Comparison of ENCODE assay signal across 23 cellular contexts in genomic region chr11:69958308-69958707, GRCh38.
DNase-seq lines count a peak whose midpoint lies in the region; ATAC-seq and TF ChIP-seq lines count a peak whose summit lies in the region.
"Had no signal": no experiment of that assay in that cellular context is flagged by ENCODE, and none has a peak within 500 bp of the region (broad histone marks: within the 10 kb centered on the region; RNA-seq: fewer than 3 reads in every experiment).

No MANE protein-coding gene starts in this region.

- H2AFZ ChIP-seq in mesenchymal stem cell (ENCODE audit: low read depth, low read length): no peak overlapping the region

- H2BK12ac ChIP-seq in mesenchymal stem cell (ENCODE audit: low read length in 2 of 2): no peak overlapping the region

- no peak overlapping the region for H4K91ac ChIP-seq in mesenchymal stem cell (ENCODE audit: low read length)

- WGBS in mesenchymal stem cell: 75% methylated on average over 2 of the region's 2 CpGs

- no peak overlapping the region for H3K27ac Mint-ChIP-seq in HFFc6
- H3K27ac Mint-ChIP-seq in activated T-helper 2 cell treated with anti-CD3 and anti-CD28 coated beads, Interferon-gamma antibody, Interleukin-2, Interleukin-4, amounts not matched to agents 10 μg/mL and 5 μg/mL and 100 μg/mL, durations not matched to agents 14 hours and 24 hours and 36 hours: no peak overlapping the region
- H3K27ac Mint-ChIP-seq: activated B cell treated with CpG ODN at 0.5 μM for 24 hours; activated CD8-positive, alpha-beta T cell treated with anti-CD3 and anti-CD28 coated beads for 36 hours; activated naive CD4-positive, alpha-beta T cell treated with anti-CD3 and anti-CD28 coated beads, Interleukin-2, amount 10 ng/mL, durations not matched to agents 7 days and 5 days; T-helper 2 cell treated with Interferon-gamma antibody and Interleukin-4, amounts not matched to agents 5 μg/mL and 100 μg/mL, for 36 hours had no signal

- H3K27me3 ChIP-seq in mesenchymal stem cell (ENCODE audit: control insufficient read depth in 1 of 2, insufficient read depth in 1 of 2, low read length in 2 of 2): peaks cover 27 to 30% of the 10 kb centered on the region in 2 experiments
- H3K27me3 ChIP-seq: body of pancreas, colonic mucosa, foreskin keratinocyte had no signal

- peaks cover 9% of the 10 kb centered on the region for H3K9me3 ChIP-seq in mesenchymal stem cell (ENCODE audit: control insufficient read depth, low read length)
- H3K9me3 ChIP-seq: body of pancreas, colonic mucosa had no signal

- H3K36me3 ChIP-seq in mesenchymal stem cell (ENCODE audit: control insufficient read depth in 1 of 2, insufficient read depth in 2 of 2, low read depth in 1 of 2, low read length in 2 of 2): no peaks in the 10 kb centered on the region
- H3K36me3 ChIP-seq: colonic mucosa had no signal

- no peak overlapping the region for H2BK120ac ChIP-seq in mesenchymal stem cell (ENCODE audit: low read depth, low read length)

- no peak overlapping the region for H2BK15ac ChIP-seq in mesenchymal stem cell (ENCODE audit: low read depth, poor library complexity, severe bottlenecking)

- H3K4me2 ChIP-seq in mesenchymal stem cell (ENCODE audit: low read length, poor library complexity, severe bottlenecking): no peak overlapping the region

- no peak overlapping the region for H3K4me3 ChIP-seq in AG09309 (ENCODE audit: control insufficient read depth, low read depth, low read length)
- H3K4me3 ChIP-seq in mesenchymal stem cell (ENCODE audit: insufficient read depth in 1 of 2, low read depth in 1 of 2, low read length in 2 of 2): no peak overlapping the region
- H3K4me3 ChIP-seq: body of pancreas, colonic mucosa had no signal

- H3K27ac ChIP-seq in mesenchymal stem cell (ENCODE audit: low read length, poor library complexity, severe bottlenecking): no peak overlapping the region
- H3K27ac ChIP-seq: body of pancreas, colonic mucosa, foreskin keratinocyte had no signal

- no peak overlapping the region for H4K8ac ChIP-seq in mesenchymal stem cell (ENCODE audit: low read length)

- no peak overlapping the region for H2BK5ac ChIP-seq in mesenchymal stem cell (ENCODE audit: low read depth, low read length, poor library complexity, severe bottlenecking)

- H3K4me1 Mint-ChIP-seq in HFFc6 (ENCODE audit: low read depth): peaks cover 17% of the 10 kb centered on the region; the same call in 1 of the 2 replicates
- H3K4me1 Mint-ChIP-seq in activated T-helper 2 cell treated with anti-CD3 and anti-CD28 coated beads, Interferon-gamma antibody, Interleukin-2, Interleukin-4, amounts not matched to agents 10 μg/mL and 5 μg/mL and 100 μg/mL, durations not matched to agents 14 hours and 24 hours and 36 hours (ENCODE audit: low read depth): no peaks in the 10 kb centered on the region
- H3K4me1 Mint-ChIP-seq: activated B cell treated with CpG ODN at 0.5 μM for 24 hours; activated naive CD4-positive, alpha-beta T cell treated with anti-CD3 and anti-CD28 coated beads, Interleukin-2, amount 10 ng/mL, durations not matched to agents 7 days and 5 days had no signal

- ATAC-seq in HG02571 (IDR thresholded peaks at IDR 0.05; ENCODE audit: unreplicated experiment) (no peak), HG03175 (IDR thresholded peaks at IDR 0.05; ENCODE audit: unreplicated experiment) (no peak)
- ATAC-seq: activated CD8-positive, alpha-beta T cell treated with anti-CD3 and anti-CD28 coated beads for 36 hours; body of pancreas; foreskin keratinocyte; Panc1 had no signal

- peaks cover 13% of the 10 kb centered on the region for H3K4me1 ChIP-seq in mesenchymal stem cell (ENCODE audit: control insufficient read depth, insufficient read depth, low read depth, low read length)
- H3K4me1 ChIP-seq: body of pancreas, colonic mucosa had no signal

- H3K9me3 Mint-ChIP-seq in HFFc6: peaks cover 4% of the 10 kb centered on the region; the same call in 1 of the 2 replicates
- H3K9me3 Mint-ChIP-seq in activated T-helper 2 cell treated with anti-CD3 and anti-CD28 coated beads, Interferon-gamma antibody, Interleukin-2, Interleukin-4, amounts not matched to agents 10 μg/mL and 5 μg/mL and 100 μg/mL, durations not matched to agents 14 hours and 24 hours and 36 hours: no peaks in the 10 kb centered on the region
- H3K9me3 Mint-ChIP-seq: activated CD8-positive, alpha-beta T cell treated with anti-CD3 and anti-CD28 coated beads for 36 hours; activated naive CD4-positive, alpha-beta T cell treated with anti-CD3 and anti-CD28 coated beads, Interleukin-2, amount 10 ng/mL, durations not matched to agents 7 days and 5 days; T-helper 2 cell treated with Interferon-gamma antibody and Interleukin-4, amounts not matched to agents 5 μg/mL and 100 μg/mL, for 36 hours had no signal

- H3K79me1 ChIP-seq in mesenchymal stem cell (replicated peaks; ENCODE audit: low read length, poor library complexity, severe bottlenecking): no peaks in the 10 kb centered on the region

- H3K9ac ChIP-seq in mesenchymal stem cell (ENCODE audit: low read length): no peak overlapping the region

- no peak overlapping the region for H3K14ac ChIP-seq in mesenchymal stem cell (ENCODE audit: low read length in 2 of 2)

- intact Hi-C loops in activated T-helper 2 cell treated with anti-CD3 and anti-CD28 coated beads, Interferon-gamma antibody, Interleukin-2, Interleukin-4, amounts not matched to agents 10 μg/mL and 5 μg/mL and 100 μg/mL, durations not matched to agents 14 hours and 24 hours and 36 hours (cut with micrococcal nuclease): no loop called here

- H3K27me3 Mint-ChIP-seq in HFFc6 (ENCODE audit: insufficient read depth): peaks cover 59% of the 10 kb centered on the region
- no peaks in the 10 kb centered on the region for H3K27me3 Mint-ChIP-seq in activated T-helper 2 cell treated with anti-CD3 and anti-CD28 coated beads, Interferon-gamma antibody, Interleukin-2, Interleukin-4, amounts not matched to agents 10 μg/mL and 5 μg/mL and 100 μg/mL, durations not matched to agents 14 hours and 24 hours and 36 hours (ENCODE audit: low read depth)

- peak overlapping the region in 1 of 2 experiments; percentile 58 for H3K18ac ChIP-seq in mesenchymal stem cell (ENCODE audit: low read depth in 1 of 2, low read length in 2 of 2)

- DNase-seq in AG09309 (ENCODE audit: low read depth) (peak; percentile 54), HFFc6 (peak; percentile 52), astrocyte of the hippocampus (ENCODE audit: low read depth, low spot score) (peak; percentile 18), mesenchymal stem cell (peak; percentile 58), NCI-H2107 treated with DMSO at 0.1 percent for 48 hours (lab: John Stamatoyannopoulos, UW; ENCODE audit: unreplicated experiment) (no peak)
- no peak for DNase-seq in activated T-helper 2 cell treated with anti-CD3 and anti-CD28 coated beads, Interferon-gamma antibody, Interleukin-2, Interleukin-4, amounts not matched to agents 10 μg/mL and 5 μg/mL and 100 μg/mL, durations not matched to agents 14 hours and 24 hours and 36 hours (ENCODE audit: low spot score)
- DNase-seq: ACHN; activated B cell treated with CpG ODN at 0.5 μM for 24 hours; activated CD8-positive, alpha-beta T cell treated with anti-CD3 and anti-CD28 coated beads for 36 hours; activated naive CD4-positive, alpha-beta T cell treated with anti-CD3 and anti-CD28 coated beads, Interleukin-2, amount 10 ng/mL, durations not matched to agents 7 days and 5 days; activated T-cell treated with anti-CD3 and anti-CD28 coated beads, Interleukin-2, amount 50 U/mL, for 1 hour; body of pancreas; colonic mucosa; COR-L47; MM.1S; NCI-H1694 treated with DMSO at 0.1 percent for 48 hours; NCI-H2227 treated with DMSO at 0.1 percent for 48 hours; stimulated activated CD4-positive, alpha-beta T cell treated with anti-CD3 and anti-CD28 coated beads, Interleukin-4, amount 100 ng/mL, for 4 hours had no signal

- TF ChIP-seq CTCF in AG09309 (IDR thresholded peaks at IDR 0.05; ENCODE audit: control insufficient read depth, insufficient read depth, low read depth, low read length, missing control alignments): no peak
- no peak for TF ChIP-seq CTCF in HFFc6 (IDR thresholded peaks at IDR 0.05)

- no peak overlapping the region for H3K4me3 Mint-ChIP-seq in HFFc6
- no peak overlapping the region for H3K4me3 Mint-ChIP-seq in activated T-helper 2 cell treated with anti-CD3 and anti-CD28 coated beads, Interferon-gamma antibody, Interleukin-2, Interleukin-4, amounts not matched to agents 10 μg/mL and 5 μg/mL and 100 μg/mL, durations not matched to agents 14 hours and 24 hours and 36 hours (ENCODE audit: low read depth)
- H3K4me3 Mint-ChIP-seq: activated B cell treated with CpG ODN at 0.5 μM for 24 hours; activated CD8-positive, alpha-beta T cell treated with anti-CD3 and anti-CD28 coated beads for 36 hours; activated naive CD4-positive, alpha-beta T cell treated with anti-CD3 and anti-CD28 coated beads, Interleukin-2, amount 10 ng/mL, durations not matched to agents 7 days and 5 days; T-helper 2 cell treated with Interferon-gamma antibody and Interleukin-4, amounts not matched to agents 5 μg/mL and 100 μg/mL, for 36 hours had no signal

- H3K4ac ChIP-seq in mesenchymal stem cell (ENCODE audit: low read depth in 1 of 2, low read length in 2 of 2): no peak overlapping the region

- no peak overlapping the region for H2AK5ac ChIP-seq in mesenchymal stem cell (ENCODE audit: low read length, severe bottlenecking)

- H3K23ac ChIP-seq in mesenchymal stem cell (ENCODE audit: low read length in 2 of 2): no peak overlapping the region

- H3K36me3 Mint-ChIP-seq in HFFc6 (ENCODE audit: low read depth): no peaks in the 10 kb centered on the region; the same call in 1 of the 2 replicates
- H3K36me3 Mint-ChIP-seq in activated T-helper 2 cell treated with anti-CD3 and anti-CD28 coated beads, Interferon-gamma antibody, Interleukin-2, Interleukin-4, amounts not matched to agents 10 μg/mL and 5 μg/mL and 100 μg/mL, durations not matched to agents 14 hours and 24 hours and 36 hours (ENCODE audit: low read depth): no peaks in the 10 kb centered on the region
- H3K36me3 Mint-ChIP-seq: activated naive CD4-positive, alpha-beta T cell treated with anti-CD3 and anti-CD28 coated beads, Interleukin-2, amount 10 ng/mL, durations not matched to agents 7 days and 5 days had no signal

Comparison
In these comparisons a context has a peak if more than half of its experiments do, and no peak if none do; other contexts are left out.
1. DNase-seq: peak in AG09309 (single experiment), HFFc6 (single experiment), astrocyte of the hippocampus (single experiment) and mesenchymal stem cell (single experiment); none in NCI-H2107 treated with DMSO at 0.1 percent for 48 hours (single experiment) and activated T-helper 2 cell treated with anti-CD3 and anti-CD28 coated beads, Interferon-gamma antibody, Interleukin-2, Interleukin-4, amounts not matched to agents 10 μg/mL and 5 μg/mL and 100 μg/mL, durations not matched to agents 14 hours and 24 hours and 36 hours (single experiment).